ENCODE assay signal across 8 cellular contexts in genomic region chr6:166862978-166863530, GRCh38.
DNase-seq lines count a peak whose midpoint lies in the region; ATAC-seq and TF ChIP-seq lines count a peak whose summit lies in the region.

No MANE protein-coding gene starts in this region.

- no peak for DNase-seq in activated naive CD4-positive, alpha-beta T cell (lab: John Stamatoyannopoulos, UW)
- DNase-seq in T-helper 17 cell (no peak), tibial artery (no peak), foreskin melanocyte (no peak)
- no peak for DNase-seq in stimulated activated CD4-positive, alpha-beta T cell treated with anti-CD3 and anti-CD28 coated beads, Interleukin-4, amount 100 ng/mL, for 24 hours

- no peaks in the 10 kb centered on the region; the same call in 1 of the 2 replicates for H3K4me1 ChIP-seq in iPS-20b (ENCODE audit: insufficient read depth, low read length)
- peaks cover 0 to 17% (median 10%) of the 10 kb centered on the region in 4 donors for H3K4me1 ChIP-seq in tibial artery

- H3K9me3 Mint-ChIP-seq in activated naive CD4-positive, alpha-beta T cell treated with anti-CD3 and anti-CD28 coated beads, Interleukin-2, amount 50 U/mL, for 24 hours: no peaks in the 10 kb centered on the region

- no peaks in the 10 kb centered on the region for H3K9me3 ChIP-seq in T-helper 17 cell (ENCODE audit: control insufficient read depth, low read length, poor library complexity, severe bottlenecking)
- H3K9me3 ChIP-seq in iPS-20b (ENCODE audit: insufficient read depth, low read depth, low read length): no peaks in the 10 kb centered on the region
- H3K9me3 ChIP-seq in tibial artery: no peaks in the 10 kb centered on the region

- H3K27me3 ChIP-seq in iPS-20b (ENCODE audit: insufficient read depth, low read length) (peaks cover 26% of the 10 kb centered on the region), tibial artery (peaks cover 0 to 5% of the 10 kb centered on the region in 2 donors)

- H3K27ac ChIP-seq in iPS-20b (ENCODE audit: low read length) (no peak overlapping the region), tibial artery (peak overlapping the region in 1 of 2 donors; percentile 29)

- no peak for TF ChIP-seq CTCF in tibial artery (IDR thresholded peaks at IDR 0.05)

- H3K4me1 Mint-ChIP-seq in activated naive CD4-positive, alpha-beta T cell treated with anti-CD3 and anti-CD28 coated beads, Interleukin-2, amount 50 U/mL, for 24 hours: peaks cover 8% of the 10 kb centered on the region
- H3K4me1 Mint-ChIP-seq in T-helper 17 cell: peaks cover 18% of the 10 kb centered on the region

- no peak overlapping the region for H3K27ac Mint-ChIP-seq in activated naive CD4-positive, alpha-beta T cell treated with anti-CD3 and anti-CD28 coated beads, Interleukin-2, amount 50 U/mL, for 24 hours
- no peak overlapping the region for H3K27ac Mint-ChIP-seq in T-helper 17 cell

- H3K4me3 ChIP-seq in iPS-20b (ENCODE audit: low read length) (peak overlapping the region; percentile 82; the same call in 1 of the 2 replicates), tibial artery (peak overlapping the region; percentile 55 to 65)

- peak overlapping the region; percentile 92 for H3K4me3 Mint-ChIP-seq in activated naive CD4-positive, alpha-beta T cell treated with anti-CD3 and anti-CD28 coated beads, Interleukin-2, amount 50 U/mL, for 24 hours
- H3K4me3 Mint-ChIP-seq in T-helper 17 cell: peak overlapping the region; percentile 97

- no peaks in the 10 kb centered on the region for H3K36me3 Mint-ChIP-seq in activated naive CD4-positive, alpha-beta T cell treated with anti-CD3 and anti-CD28 coated beads, Interleukin-2, amount 50 U/mL, for 24 hours
- H3K36me3 Mint-ChIP-seq in T-helper 17 cell (ENCODE audit: low read depth): no peaks in the 10 kb centered on the region

- intact Hi-C loops in tibial artery (cut with DNase I; ENCODE audit: low total_unique reads): no loop called here

- H3K36me3 ChIP-seq in iPS-20b (ENCODE audit: insufficient read depth, low read depth, low read length) (no peaks in the 10 kb centered on the region), tibial artery (no peaks in the 10 kb centered on the region)

- no peaks in the 10 kb centered on the region for H3K27me3 Mint-ChIP-seq in activated naive CD4-positive, alpha-beta T cell treated with anti-CD3 and anti-CD28 coated beads, Interleukin-2, amount 50 U/mL, for 24 hours
- H3K27me3 Mint-ChIP-seq in T-helper 17 cell: no peaks in the 10 kb centered on the region

- ATAC-seq in T-helper 17 cell (no peak), HG02610 (IDR thresholded peaks at IDR 0.05; ENCODE audit: unreplicated experiment) (no peak)

- peak overlapping the region; percentile 73; the same call in 1 of the 2 replicates for H3K9ac ChIP-seq in iPS-20b (ENCODE audit: low read depth, low read length)
